Comparison of ENCODE assay signal across 24 cellular contexts in genomic region chr16:85429776-85430522, GRCh38.
A peak's percentile ranks its signal among the peaks of the same experiment; 100 is the strongest.
DNase-seq lines count a peak whose midpoint lies in the region; ATAC-seq, FAIRE-seq and TF ChIP-seq lines count a peak whose summit lies in the region.
"Had no signal": no experiment of that assay in that cellular context is flagged by ENCODE, and none has a peak within 500 bp of the region (broad histone marks: within the 10 kb centered on the region; RNA-seq: fewer than 3 reads in every experiment).

No MANE protein-coding gene starts in this region.

- in situ Hi-C loops in mammary epithelial cell (cut with MboI; ENCODE audit: low sequenced_read_pairs in 2 of 2) = loop anchor here in 1 of 2 donors (10.0 kb wide), 1 partner anchor 175 kb away; no protein-coding TSS in a partner anchor

- H3K4me3 Mint-ChIP-seq in natural killer cell treated with Interleukin-12 subunit alpha and Interleukin-12 subunit beta and Interleukin-15 and Interleukin-18, amount 100 ng/mL, for 72 hours = no peak overlapping the region
- H3K4me3 Mint-ChIP-seq in natural killer cell (no peak overlapping the region), astrocyte (ENCODE audit: unreplicated experiment) (no peak overlapping the region)
- H3K4me3 Mint-ChIP-seq: activated naive CD4-positive, alpha-beta T cell treated with anti-CD3 and anti-CD28 coated beads, Interleukin-2, amount 50 U/mL, for 24 hours; activated T-cell treated with anti-CD3 and anti-CD28 coated beads, Interleukin-2, amount 50 U/mL, for 4 hours had no signal

- CTCF ChIA-PET in mammary epithelial cell (lab: Charles Lee; ENCODE audit: low non-redundant PET) = no interaction called here

- 78% methylated on average over 17 of the region's 18 CpGs for WGBS in mammary epithelial cell (ENCODE audit: low coverage, missing lambda C conversion rate)

- H3K79me2 ChIP-seq in astrocyte (ENCODE audit: insufficient read depth, low read length) = no peaks in the 10 kb centered on the region
- no peaks in the 10 kb centered on the region for H3K79me2 ChIP-seq in mammary epithelial cell (ENCODE audit: insufficient read depth, low read length)

- DNase-seq in natural killer cell treated with Interleukin-12 subunit alpha and Interleukin-12 subunit beta and Interleukin-15 and Interleukin-18, amount 100 ng/mL, for 72 hours (ENCODE audit: low spot score) = peak; percentile 37
- DNase-seq in natural killer cell = no peak
- DNase-seq in astrocyte (ENCODE audit: low read depth) = no peak
- DNase-seq in lower lobe of right lung = peak; percentile 14
- no peak for DNase-seq in GM19239 (ENCODE audit: insufficient read length, low spot score)
- DNase-seq in foreskin fibroblast = no peak
- no peak for DNase-seq in mammary epithelial cell
- DNase-seq: activated T-cell treated with anti-CD3 and anti-CD28 coated beads, Interleukin-2, amount 50 U/mL, for 4 hours; anterior cingulate cortex; central memory CD4-positive, alpha-beta T cell; dermis blood vessel endothelial cell; esophagus squamous epithelium; gastrocnemius medialis; hippocampal formation; MV-4-11; NCI-H1436 treated with DMSO at 0.1 percent for 48 hours; NCI-H446 treated with DMSO at 0.1 percent for 48 hours; stimulated activated naive CD4-positive, alpha-beta T cell treated with Interleukin-2 at 50 U/mL for 16 hours had no signal

- intact Hi-C loops in natural killer cell (cut with micrococcal nuclease) (loop anchor here (5.0 kb wide), 1 partner anchor 313 kb away; no protein-coding TSS in a partner anchor), lower lobe of right lung (cut with DNase I) (no loop called here), mammary epithelial cell (cut with micrococcal nuclease) (loop anchor here (2.0 to 10.0 kb wide), 4 partner anchors 113 to 315 kb away; partner anchors contain the start of gene CIBAR2)

- no peaks in the 10 kb centered on the region for H3K36me3 Mint-ChIP-seq in natural killer cell treated with Interleukin-12 subunit alpha and Interleukin-12 subunit beta and Interleukin-15 and Interleukin-18, amount 100 ng/mL, for 72 hours
- H3K36me3 Mint-ChIP-seq in natural killer cell (no peaks in the 10 kb centered on the region), astrocyte (ENCODE audit: low read depth, unreplicated experiment) (no peaks in the 10 kb centered on the region)
- H3K36me3 Mint-ChIP-seq: activated naive CD4-positive, alpha-beta T cell treated with anti-CD3 and anti-CD28 coated beads, Interleukin-2, amount 50 U/mL, for 24 hours had no signal

- H3K9me3 ChIP-seq in astrocyte (ENCODE audit: insufficient read depth, low read depth, low read length) (no peaks in the 10 kb centered on the region), lower lobe of right lung (no peaks in the 10 kb centered on the region), mammary epithelial cell (replicated peaks; ENCODE audit: insufficient read depth, low read length) (no peaks in the 10 kb centered on the region)
- H3K9me3 ChIP-seq: esophagus squamous epithelium, gastrocnemius medialis, thoracic aorta had no signal

- H3K4me2 ChIP-seq in astrocyte (ENCODE audit: low read length) = no peak overlapping the region
- no peak overlapping the region for H3K4me2 ChIP-seq in mammary epithelial cell (ENCODE audit: insufficient read depth, low read depth, low read length)

- FAIRE-seq in astrocyte (lab: Jason Lieb, UNC) (no peak), GM19239 (lab: Jason Lieb, UNC) (no peak)
- FAIRE-seq: GM12878, urothelium cell line had no signal

- H4K20me1 ChIP-seq in astrocyte (ENCODE audit: insufficient read depth, low read length) (peaks cover 56% of the 10 kb centered on the region), mammary epithelial cell (ENCODE audit: insufficient read depth, low read length) (no peaks in the 10 kb centered on the region)

- H3K27ac ChIP-seq in astrocyte (ENCODE audit: low read depth, low read length) (no peak overlapping the region), lower lobe of right lung (no peak overlapping the region), mammary epithelial cell (ENCODE audit: insufficient read depth, low read depth, low read length) (no peak overlapping the region)
- H3K27ac ChIP-seq: C4-2B, esophagus squamous epithelium, gastrocnemius medialis, thoracic aorta had no signal

- no peak overlapping the region for H3K9ac ChIP-seq in astrocyte (ENCODE audit: low read length)
- H3K9ac ChIP-seq in mammary epithelial cell (ENCODE audit: insufficient read depth, low read length) = no peak overlapping the region

- H3K4me1 Mint-ChIP-seq in natural killer cell treated with Interleukin-12 subunit alpha and Interleukin-12 subunit beta and Interleukin-15 and Interleukin-18, amount 100 ng/mL, for 72 hours (ENCODE audit: low read depth in 2 of 2) = no peaks in the 10 kb centered on the region
- H3K4me1 Mint-ChIP-seq in natural killer cell = no peaks in the 10 kb centered on the region
- no peaks in the 10 kb centered on the region for H3K4me1 Mint-ChIP-seq in astrocyte (ENCODE audit: low read depth, unreplicated experiment)
- H3K4me1 Mint-ChIP-seq: activated naive CD4-positive, alpha-beta T cell treated with anti-CD3 and anti-CD28 coated beads, Interleukin-2, amount 50 U/mL, for 24 hours had no signal

- H3K36me3 ChIP-seq in astrocyte (ENCODE audit: insufficient read depth, low read length) = no peaks in the 10 kb centered on the region
- no peaks in the 10 kb centered on the region for H3K36me3 ChIP-seq in lower lobe of right lung
- no peaks in the 10 kb centered on the region for H3K36me3 ChIP-seq in mammary epithelial cell (ENCODE audit: insufficient read depth, low read length)
- H3K36me3 ChIP-seq: esophagus squamous epithelium, gastrocnemius medialis, thoracic aorta had no signal

- H3K27ac Mint-ChIP-seq in natural killer cell treated with Interleukin-12 subunit alpha and Interleukin-12 subunit beta and Interleukin-15 and Interleukin-18, amount 100 ng/mL, for 72 hours = no peak overlapping the region
- H3K27ac Mint-ChIP-seq in natural killer cell (no peak overlapping the region), astrocyte (ENCODE audit: unreplicated experiment) (peak overlapping the region; percentile 53)
- H3K27ac Mint-ChIP-seq: activated naive CD4-positive, alpha-beta T cell treated with anti-CD3 and anti-CD28 coated beads, Interleukin-2, amount 50 U/mL, for 24 hours; progenitor cell of endocrine pancreas had no signal

- dilution Hi-C loops in mammary epithelial cell (cut with HindIII; ENCODE audit: low sequenced_read_pairs) = no loop called here

- no peaks in the 10 kb centered on the region for H3K4me1 ChIP-seq in astrocyte (ENCODE audit: insufficient read depth, low read length)
- peaks cover 3% of the 10 kb centered on the region for H3K4me1 ChIP-seq in lower lobe of right lung
- H3K4me1 ChIP-seq in mammary epithelial cell (ENCODE audit: insufficient read depth, low read length) = no peaks in the 10 kb centered on the region
- H3K4me1 ChIP-seq: esophagus squamous epithelium, gastrocnemius medialis had no signal

- TF ChIP-seq CTCF in natural killer cell (IDR thresholded peaks at IDR 0.05) = no peak
- no peak for TF ChIP-seq CTCF in astrocyte (IDR thresholded peaks at IDR 0.05; ENCODE audit: insufficient read depth, low read depth, low read length)
- no peak for TF ChIP-seq CTCF in lower lobe of right lung (IDR thresholded peaks at IDR 0.05)
- TF ChIP-seq CTCF in foreskin fibroblast (IDR thresholded peaks at IDR 0.05; ENCODE audit: low read depth, low read length) = no peak
- TF ChIP-seq CTCF in mammary epithelial cell (conservative IDR thresholded peaks at IDR 0.05 in 1 of 2, IDR thresholded peaks at IDR 0.05 in 1 of 2; ENCODE audit: extremely low read depth in 1 of 2, insufficient read depth in 1 of 2, low read depth in 1 of 2, low read length in 2 of 2) = no peak

- peaks cover 8 to 12% of the 10 kb centered on the region in 2 donors for H3K27me3 Mint-ChIP-seq in natural killer cell treated with Interleukin-12 subunit alpha and Interleukin-12 subunit beta and Interleukin-15 and Interleukin-18, amount 100 ng/mL, for 72 hours
- H3K27me3 Mint-ChIP-seq in natural killer cell (ENCODE audit: low read depth in 2 of 2) = peaks cover 0 to 16% of the 10 kb centered on the region in 2 donors
- peaks cover 50% of the 10 kb centered on the region for H3K27me3 Mint-ChIP-seq in astrocyte (ENCODE audit: low read depth, unreplicated experiment)
- H3K27me3 Mint-ChIP-seq: activated naive CD4-positive, alpha-beta T cell treated with anti-CD3 and anti-CD28 coated beads, Interleukin-2, amount 50 U/mL, for 24 hours had no signal

- no TSS peak for BruUV-seq in mammary epithelial cell (replicated peaks; lab: Mats Ljungman, UMichigan)

- no peaks in the 10 kb centered on the region for H3K9me3 Mint-ChIP-seq in natural killer cell treated with Interleukin-12 subunit alpha and Interleukin-12 subunit beta and Interleukin-15 and Interleukin-18, amount 100 ng/mL, for 72 hours
- no peaks in the 10 kb centered on the region for H3K9me3 Mint-ChIP-seq in natural killer cell
- H3K9me3 Mint-ChIP-seq in astrocyte (ENCODE audit: unreplicated experiment) = peaks cover 2% of the 10 kb centered on the region
- H3K9me3 Mint-ChIP-seq: activated naive CD4-positive, alpha-beta T cell treated with anti-CD3 and anti-CD28 coated beads, Interleukin-2, amount 50 U/mL, for 24 hours; activated T-cell treated with anti-CD3 and anti-CD28 coated beads, Interleukin-2, amount 50 U/mL, for 4 hours had no signal

- H3K27me3 ChIP-seq in astrocyte (ENCODE audit: insufficient read depth, low read length) (peaks cover 3% of the 10 kb centered on the region), lower lobe of right lung (ENCODE audit: low read depth) (no peaks in the 10 kb centered on the region), mammary epithelial cell (ENCODE audit: insufficient read depth, low read length) (no peaks in the 10 kb centered on the region)
- H3K27me3 ChIP-seq: esophagus squamous epithelium, gastrocnemius medialis had no signal

- ATAC-seq in natural killer cell treated with Interleukin-12 subunit alpha and Interleukin-12 subunit beta and Interleukin-15 and Interleukin-18, amount 100 ng/mL, for 72 hours = no peak
- ATAC-seq in natural killer cell (no peak), lower lobe of right lung (no peak)
- ATAC-seq: activated T-cell treated with anti-CD3 and anti-CD28 coated beads, Interleukin-2, amount 50 U/mL, for 4 hours; gastrocnemius medialis; GM12878 had no signal

- H2AFZ ChIP-seq in astrocyte (ENCODE audit: low read depth, low read length) (no peak overlapping the region), mammary epithelial cell (ENCODE audit: low read depth, low read length) (no peak overlapping the region)

- no peak overlapping the region for H3K4me3 ChIP-seq in astrocyte (ENCODE audit: insufficient read depth, low read depth, low read length)
- no peak overlapping the region for H3K4me3 ChIP-seq in lower lobe of right lung
- no peak overlapping the region for H3K4me3 ChIP-seq in foreskin fibroblast (ENCODE audit: low read depth in 1 of 2, low read length in 2 of 2)
- no peak overlapping the region for H3K4me3 ChIP-seq in mammary epithelial cell (replicated peaks in 1 of 3; ENCODE audit: insufficient read depth in 1 of 3, low read depth in 2 of 3, low read length in 3 of 3)
- H3K4me3 ChIP-seq: esophagus squamous epithelium, gastrocnemius medialis, GM12878, thoracic aorta had no signal

Comparison
In these comparisons a context has a peak if more than half of its experiments do, and no peak if none do; other contexts are left out.
1. DNase-seq: peak in natural killer cell treated with Interleukin-12 subunit alpha and Interleukin-12 subunit beta and Interleukin-15 and Interleukin-18, amount 100 ng/mL, for 72 hours (single experiment) and lower lobe of right lung (single experiment); none in natural killer cell (single experiment), astrocyte (single experiment), GM19239 (single experiment), foreskin fibroblast (0 of 2) and mammary epithelial cell (single experiment).